1 cellular context compared by ENCODE assay signal in the genomic region with DNA sequence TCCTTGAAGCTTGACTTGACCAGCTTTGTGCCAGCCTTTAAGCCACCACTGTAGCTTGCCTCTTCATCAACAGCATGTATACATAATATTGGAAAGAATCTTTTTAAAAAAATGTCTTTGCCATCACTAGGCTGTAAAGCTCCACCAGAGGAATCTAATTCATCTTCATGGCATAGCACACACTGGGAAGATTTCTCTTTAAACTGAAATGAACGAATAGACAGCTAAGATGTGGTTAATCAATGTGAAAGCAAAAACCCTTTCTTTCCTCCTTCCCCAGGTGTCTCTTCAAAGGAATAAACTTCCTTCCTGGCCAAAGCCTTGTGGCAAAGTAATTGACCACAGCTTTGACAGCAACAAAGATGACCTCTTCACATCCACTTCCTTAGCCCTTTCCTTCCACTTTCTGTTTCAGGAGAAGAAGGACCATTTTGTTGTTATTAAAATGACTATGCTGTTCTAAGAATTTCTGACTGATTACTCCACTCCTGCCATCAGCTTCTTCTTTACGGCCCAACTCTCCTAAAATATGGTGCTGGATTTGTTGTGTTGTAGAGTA.
TF ChIP-seq lines count a peak whose summit lies in the region.

No MANE protein-coding gene starts in this region.

TF ChIP-seq in GM12878, 131 proteins besides CTCF, POLR2A, EP300 and RAD21 (continued from another document):
- TF ChIP-seq EGR1 (IDR thresholded peaks at IDR 0.05; ENCODE audit: borderline replicate concordance in 1 of 2, low read depth in 2 of 2, low read length in 2 of 2) (peak in 1 of 2 experiments; percentile 47; a peak in 1 of 3 replicates), EED (IDR thresholded peaks at IDR 0.05; ENCODE audit: low read depth) (peak; percentile 94), NR2C1 (IDR thresholded peaks at IDR 0.05) (peak; percentile 44; the same call in 1 of the 2 replicates), STAT3 (IDR thresholded peaks at IDR 0.05; ENCODE audit: low read depth, low read length) (no peak), BCL11A (IDR thresholded peaks at IDR 0.05; ENCODE audit: low read depth, low read length) (peak; percentile 49; the same call in 1 of the 2 replicates), NFIC (IDR thresholded peaks at IDR 0.05; ENCODE audit: low read depth, low read length) (peak; percentile 78; the same call in 1 of the 2 replicates), SPI1 (IDR thresholded peaks at IDR 0.05; ENCODE audit: borderline replicate concordance, insufficient read depth, low read depth, low read length) (peak; percentile 76), RFX5 (IDR thresholded peaks at IDR 0.05; ENCODE audit: low read depth, low read length) (no peak), ZBTB11 (CRISPR knock-in tag; IDR thresholded peaks at IDR 0.05) (no peak), BHLHE40 (IDR thresholded peaks at IDR 0.05; ENCODE audit: borderline replicate concordance in 1 of 2, low read depth in 2 of 2, low read length in 1 of 2) (peak in 1 of 2 experiments; percentile 13; a peak in 1 of 4 replicates), IRF4 (IDR thresholded peaks at IDR 0.05; ENCODE audit: low read depth, low read length) (peak; percentile 58), NR2F1 (conservative IDR thresholded peaks at IDR 0.05) (peak; percentile 91), RUNX3 (IDR thresholded peaks at IDR 0.05; ENCODE audit: low read length) (peak; percentile 95), TCF7 (IDR thresholded peaks at IDR 0.05; ENCODE audit: borderline replicate concordance) (peak; percentile 73), RELB (IDR thresholded peaks at IDR 0.05; ENCODE audit: low read depth) (peak; percentile 39; the same call in 1 of the 2 replicates), SMAD5 (IDR thresholded peaks at IDR 0.05; ENCODE audit: low read depth) (no peak), MEF2B (IDR thresholded peaks at IDR 0.05; ENCODE audit: partially characterized antibody, poor library complexity, severe bottlenecking) (no peak), IKZF2 (IDR thresholded peaks at IDR 0.05) (peak; percentile 90 to 93), IKZF1 (conservative IDR thresholded peaks at IDR 0.05) (peak; percentile 92), ZBED1 (IDR thresholded peaks at IDR 0.05; ENCODE audit: borderline replicate concordance) (peak; percentile 58; the same call in 1 of the 2 replicates), FOXK2 (IDR thresholded peaks at IDR 0.05) (peak; percentile 53), CREB1 (IDR thresholded peaks at IDR 0.05; ENCODE audit: low read depth) (no peak), E2F8 (IDR thresholded peaks at IDR 0.05; ENCODE audit: low read depth, partially characterized antibody) (no peak), GABPA (IDR thresholded peaks at IDR 0.05; ENCODE audit: low read depth) (0 out of 2 replicates have a peak, but pooled peaks have one; percentile 35), DPF2 (IDR thresholded peaks at IDR 0.05) (peak; percentile 28; the same call in 1 of the 2 replicates), JUNB (IDR thresholded peaks at IDR 0.05) (peak; percentile 68), FOXM1 (IDR thresholded peaks at IDR 0.05; ENCODE audit: low read depth, low read length) (0 out of 2 replicates have a peak, but pooled peaks have one; percentile 44), ATF2 (IDR thresholded peaks at IDR 0.05; ENCODE audit: low read length) (peak; percentile 85), ETV6 (conservative IDR thresholded peaks at IDR 0.05 in 1 of 2, IDR thresholded peaks at IDR 0.05 in 1 of 2; ENCODE audit: borderline replicate concordance in 1 of 2, low read depth in 1 of 2) (peak in 1 of 2 experiments; percentile 99; a peak in 2 of 4 replicates)
